1 cellular context compared by ENCODE assay signal in genomic region chr12:106582264-106582591, GRCh38.
TF ChIP-seq lines count a peak whose summit lies in the region.

No MANE protein-coding gene starts in this region.

TF ChIP-seq in endothelial cell of umbilical vein, 7 proteins besides CTCF, POLR2A, EP300 and RAD21:
- TF ChIP-seq POLR2AphosphoS5 (IDR thresholded peaks at IDR 0.05; ENCODE audit: insufficient read depth, low read depth, low read length) (no peak), GATA2 (IDR thresholded peaks at IDR 0.05; ENCODE audit: insufficient read depth, insufficient read length, low read depth, low read length) (no peak), EZH2 (IDR thresholded peaks at IDR 0.05; ENCODE audit: borderline replicate concordance, low read depth, low read length, severe bottlenecking) (peak; percentile 22), MYC (IDR thresholded peaks at IDR 0.05; ENCODE audit: low read depth, low read length) (no peak), MAX (IDR thresholded peaks at IDR 0.05; ENCODE audit: insufficient read depth, insufficient read length) (no peak)
